In genomic region chrY:21022326-21023044, GRCh38 we compare ENCODE assay signal across 20 cellular contexts.
DNase-seq lines count a peak whose midpoint lies in the region; ATAC-seq and TF ChIP-seq lines count a peak whose summit lies in the region.
"Had no signal": no experiment of that assay in that cellular context is flagged by ENCODE, and none has a peak within 500 bp of the region (broad histone marks: within the 10 kb centered on the region; RNA-seq: fewer than 3 reads in every experiment).

No MANE protein-coding gene starts in this region.

- POLR2A ChIA-PET in activated naive CD8-positive, alpha-beta T cell treated with anti-CD3 and anti-CD28 coated beads, Interleukin-2, amount 10 ng/mL, durations not matched to agents 7 days and 5 days (lab: Charles Lee) = no interaction called here

- peak overlapping the region; percentile 51 for H3K4me3 Mint-ChIP-seq in activated naive CD8-positive, alpha-beta T cell treated with anti-CD3 and anti-CD28 coated beads, Interleukin-2, amount 10 ng/mL, durations not matched to agents 7 days and 5 days

- H3K27ac ChIP-seq in esophagus squamous epithelium = no peak overlapping the region
- H3K27ac ChIP-seq: esophagus muscularis mucosa, transverse colon had no signal

- no peak for TF ChIP-seq POLR2A in esophagus squamous epithelium (IDR thresholded peaks at IDR 0.05)

- 70% methylated on average over 2 of the region's 3 CpGs; no CpG with 5 or more reads in 1 of the 2 donors for WGBS in esophagus squamous epithelium, 2 donors

- no peaks in the 10 kb centered on the region for H3K36me3 ChIP-seq in esophagus squamous epithelium
- H3K36me3 ChIP-seq: esophagus muscularis mucosa, transverse colon had no signal

- ATAC-seq in activated naive CD8-positive, alpha-beta T cell treated with anti-CD3 and anti-CD28 coated beads, Interleukin-2, amount 10 ng/mL, durations not matched to agents 7 days and 5 days (ENCODE audit: low read depth) = peak; percentile 78
- ATAC-seq in stimulated activated naive CD8-positive, alpha-beta T cell treated with anti-CD3 and anti-CD28 coated beads, Interleukin-15, Interleukin-2, amounts not matched to agents 100 U/mL and 50 U/mL, for 24 hours = peak; percentile 75
- ATAC-seq in GM19351 (IDR thresholded peaks at IDR 0.05; ENCODE audit: unreplicated experiment) = no peak
- ATAC-seq: left lobe of liver had no signal

- DNase-seq in stimulated activated CD4-positive, alpha-beta T cell treated with anti-CD3 and anti-CD28 coated beads, Interleukin-2, amount 100 ng/mL, for 24 hours = peak; percentile 10 to 17
- no peak for DNase-seq in stimulated activated CD4-positive, alpha-beta T cell treated with anti-CD3 and anti-CD28 coated beads, Interleukin-2, amount 100 ng/mL, for 48 hours
- DNase-seq in activated CD4-positive, alpha-beta T cell treated with anti-CD3 and anti-CD28 coated beads for 48 hours = peak; percentile 36
- DNase-seq in activated naive CD8-positive, alpha-beta T cell treated with anti-CD3 and anti-CD28 coated beads, Interleukin-2, amount 10 ng/mL, durations not matched to agents 7 days and 5 days = peak; percentile 24
- peak; percentile 21 for DNase-seq in stimulated activated naive CD8-positive, alpha-beta T cell treated with anti-CD3 and anti-CD28 coated beads, Interleukin-15, Interleukin-2, amounts not matched to agents 100 U/mL and 50 U/mL, for 24 hours
- DNase-seq in NCI-H1105 (lab: John Stamatoyannopoulos, UW) (no peak), esophagus squamous epithelium (lab: John Stamatoyannopoulos, UW) (no peak)
- DNase-seq: DMS79 treated with DMSO at 0.1 percent for 48 hours; effector CD4-positive, alpha-beta T cell; midbrain; NCI-H1105 treated with DMSO at 0.1 percent for 48 hours; NCI-H2171 treated with DMSO at 0.1 percent for 48 hours; NCI-H69; Right ventricle myocardium superior; stimulated activated naive CD4-positive, alpha-beta T cell treated with Interleukin-2 at 50 U/mL for 16 hours; SW 1271; transverse colon had no signal

- peaks cover 18% of the 10 kb centered on the region for H3K4me1 Mint-ChIP-seq in activated naive CD8-positive, alpha-beta T cell treated with anti-CD3 and anti-CD28 coated beads, Interleukin-2, amount 10 ng/mL, durations not matched to agents 7 days and 5 days

- no peak for TF ChIP-seq CTCF in esophagus squamous epithelium (IDR thresholded peaks at IDR 0.05)

- no peaks in the 10 kb centered on the region for H3K9me3 ChIP-seq in esophagus squamous epithelium
- H3K9me3 ChIP-seq: esophagus muscularis mucosa, transverse colon had no signal

- no peak overlapping the region for H3K4me3 ChIP-seq in esophagus squamous epithelium
- H3K4me3 ChIP-seq: esophagus muscularis mucosa, transverse colon had no signal

- H3K9me3 Mint-ChIP-seq in activated naive CD8-positive, alpha-beta T cell treated with anti-CD3 and anti-CD28 coated beads, Interleukin-2, amount 10 ng/mL, durations not matched to agents 7 days and 5 days = no peaks in the 10 kb centered on the region

- H3K27ac Mint-ChIP-seq in activated naive CD8-positive, alpha-beta T cell treated with anti-CD3 and anti-CD28 coated beads, Interleukin-2, amount 10 ng/mL, durations not matched to agents 7 days and 5 days = peak overlapping the region; percentile 72

- H3K27me3 ChIP-seq in esophagus squamous epithelium = no peaks in the 10 kb centered on the region
- H3K27me3 ChIP-seq: esophagus muscularis mucosa, transverse colon had no signal

- H3K36me3 Mint-ChIP-seq in activated naive CD8-positive, alpha-beta T cell treated with anti-CD3 and anti-CD28 coated beads, Interleukin-2, amount 10 ng/mL, durations not matched to agents 7 days and 5 days = no peaks in the 10 kb centered on the region

- intact Hi-C loops in esophagus squamous epithelium (cut with DNase I) = no loop called here

- H3K27me3 Mint-ChIP-seq in activated naive CD8-positive, alpha-beta T cell treated with anti-CD3 and anti-CD28 coated beads, Interleukin-2, amount 10 ng/mL, durations not matched to agents 7 days and 5 days = no peaks in the 10 kb centered on the region

- H3K4me1 ChIP-seq in esophagus squamous epithelium = no peaks in the 10 kb centered on the region
- H3K4me1 ChIP-seq: esophagus muscularis mucosa, transverse colon had no signal

Comparison
In these comparisons a context has a peak if more than half of its experiments do, and no peak if none do; other contexts are left out.
1. DNase-seq: peak in stimulated activated CD4-positive, alpha-beta T cell treated with anti-CD3 and anti-CD28 coated beads, Interleukin-2, amount 100 ng/mL, for 24 hours (2 of 2), activated CD4-positive, alpha-beta T cell treated with anti-CD3 and anti-CD28 coated beads for 48 hours (single experiment), activated naive CD8-positive, alpha-beta T cell treated with anti-CD3 and anti-CD28 coated beads, Interleukin-2, amount 10 ng/mL, durations not matched to agents 7 days and 5 days (single experiment) and stimulated activated naive CD8-positive, alpha-beta T cell treated with anti-CD3 and anti-CD28 coated beads, Interleukin-15, Interleukin-2, amounts not matched to agents 100 U/mL and 50 U/mL, for 24 hours (single experiment); none in stimulated activated CD4-positive, alpha-beta T cell treated with anti-CD3 and anti-CD28 coated beads, Interleukin-2, amount 100 ng/mL, for 48 hours (0 of 2), NCI-H1105 (single experiment) and esophagus squamous epithelium (single experiment).